27 cellular contexts compared by ENCODE assay signal in genomic region chr11:90321018-90321417, GRCh38.
"Had no signal": no experiment of that assay in that cellular context is flagged by ENCODE, and none has a peak within 500 bp of the region (broad histone marks: within the 10 kb centered on the region; RNA-seq: fewer than 3 reads in every experiment).

No MANE protein-coding gene starts in this region.

- H3K27ac Mint-ChIP-seq: activated CD4-positive, alpha-beta T cell treated with anti-CD3 and anti-CD28 coated beads, Interleukin-2, amount 10 ng/mL, durations not matched to agents 7 days and 5 days; activated naive CD4-positive, alpha-beta T cell treated with anti-CD3 and anti-CD28 coated beads, Interleukin-2, amount 50 U/mL, for 24 hours; activated T-helper 1 cell treated with anti-CD3 and anti-CD28 coated beads, Interleukin-12 subunit alpha, Interleukin-12 subunit beta, Interleukin-2, Interleukin-4 antibody, amounts not matched to agents 30 ng/mL and 10 ng/mL and 1 ng/mL, durations not matched to agents 14 hours and 24 hours and 36 hours had no signal

- H3K27me3 Mint-ChIP-seq: activated CD4-positive, alpha-beta T cell treated with anti-CD3 and anti-CD28 coated beads, Interleukin-2, amount 10 ng/mL, durations not matched to agents 7 days and 5 days had no signal

- DNase-seq: activated CD4-positive, alpha-beta T cell treated with anti-CD3 and anti-CD28 coated beads for 1 hour; activated CD4-positive, alpha-beta T cell treated with anti-CD3 and anti-CD28 coated beads, Interleukin-2, amount 10 ng/mL, durations not matched to agents 7 days and 5 days; activated CD4-positive, alpha-beta T cell treated with anti-CD3 and anti-CD28 coated beads, Interleukin-2, amount 50 U/mL, for 48 hours; activated CD4-positive, CD25-positive, alpha-beta regulatory T cell; activated CD8-positive, alpha-beta memory T cell treated with anti-CD3 and anti-CD28 coated beads, Interleukin-2, amount 50 U/mL, for 4 hours; activated gamma-delta T cell treated with Interleukin-2 at 50 U/mL for 16 hours; activated T-cell treated with anti-CD3 and anti-CD28 coated beads for 4 hours; activated T-cell treated with anti-CD3 and anti-CD28 coated beads, Interleukin-2, amount 50 U/mL, for 4 hours; adrenal gland; body of pancreas; MM.1S; MV-4-11; NCI-H1092; NCI-H1436 treated with DMSO at 0.1 percent for 48 hours; NCI-H1694 treated with DMSO at 0.1 percent for 48 hours; NCI-H2029; NCI-H345; NCI-H524 treated with DMSO at 0.1 percent for 48 hours; PC-3; Peyer's patch; RPMI8226; SIG-M5; T-helper 1 cell; T-helper 9 cell had no signal

- H3K4me1 Mint-ChIP-seq: activated CD4-positive, alpha-beta T cell treated with anti-CD3 and anti-CD28 coated beads, Interleukin-2, amount 10 ng/mL, durations not matched to agents 7 days and 5 days; activated naive CD4-positive, alpha-beta T cell treated with anti-CD3 and anti-CD28 coated beads, Interleukin-2, amount 50 U/mL, for 24 hours had no signal

- H3K36me3 Mint-ChIP-seq: activated naive CD4-positive, alpha-beta T cell treated with anti-CD3 and anti-CD28 coated beads, Interleukin-2, amount 50 U/mL, for 24 hours had no signal

- ATAC-seq: activated T-cell treated with anti-CD3 and anti-CD28 coated beads, Interleukin-2, amount 50 U/mL, for 4 hours; body of pancreas; PC-3; SK-N-SH treated with all-trans-retinoic acid at 6 μM for 48 hours had no signal

- H3K9me3 Mint-ChIP-seq: activated CD4-positive, alpha-beta T cell treated with anti-CD3 and anti-CD28 coated beads, Interleukin-2, amount 10 ng/mL, durations not matched to agents 7 days and 5 days; activated naive CD4-positive, alpha-beta T cell treated with anti-CD3 and anti-CD28 coated beads, Interleukin-2, amount 50 U/mL, for 24 hours; activated T-cell treated with anti-CD3 and anti-CD28 coated beads, Interleukin-2, amount 50 U/mL, for 4 hours; activated T-helper 1 cell treated with anti-CD3 and anti-CD28 coated beads, Interleukin-12 subunit alpha, Interleukin-12 subunit beta, Interleukin-2, Interleukin-4 antibody, amounts not matched to agents 30 ng/mL and 10 ng/mL and 1 ng/mL, durations not matched to agents 14 hours and 24 hours and 36 hours had no signal

- H3K4me3 Mint-ChIP-seq: activated CD4-positive, alpha-beta T cell treated with anti-CD3 and anti-CD28 coated beads, Interleukin-2, amount 10 ng/mL, durations not matched to agents 7 days and 5 days; activated naive CD4-positive, alpha-beta T cell treated with anti-CD3 and anti-CD28 coated beads, Interleukin-2, amount 50 U/mL, for 24 hours; activated T-cell treated with anti-CD3 and anti-CD28 coated beads, Interleukin-2, amount 50 U/mL, for 4 hours; activated T-helper 1 cell treated with anti-CD3 and anti-CD28 coated beads, Interleukin-12 subunit alpha, Interleukin-12 subunit beta, Interleukin-2, Interleukin-4 antibody, amounts not matched to agents 30 ng/mL and 10 ng/mL and 1 ng/mL, durations not matched to agents 14 hours and 24 hours and 36 hours had no signal
